1 cellular context compared by ENCODE assay signal in genomic region chr5:177516601-177517568, GRCh38.
TF ChIP-seq lines count a peak whose summit lies in the region.

Gene DDX41 (minus strand): TSS chr5:177516961. CDS start chr5:177516945, 16 bp downstream.

TF ChIP-seq in K562, 482 proteins besides CTCF, POLR2A, EP300 and RAD21 (continued from another document and continues in another):
- TF ChIP-seq ZBTB17 (CRISPR knock-in tag; IDR thresholded peaks at IDR 0.05) (peak; percentile 89), POU5F1 (IDR thresholded peaks at IDR 0.05; ENCODE audit: borderline replicate concordance, low read depth, low read length, partially characterized antibody) (peak; percentile 85), ZBTB40 (IDR thresholded peaks at IDR 0.05) (peak; percentile 59; the same call in 1 of the 2 replicates), ZBTB40 (CRISPR knock-in tag; IDR thresholded peaks at IDR 0.05) (no peak), VEZF1 (CRISPR knock-in tag; IDR thresholded peaks at IDR 0.05) (peak; percentile 59; the same call in 1 of the 2 replicates), POLR2AphosphoS2 (IDR thresholded peaks at IDR 0.05; ENCODE audit: low read length) (no peak), ZNF778 (CRISPR knock-in tag; IDR thresholded peaks at IDR 0.05) (no peak), IRF9 (tag; IDR thresholded peaks at IDR 0.05) (no peak), HOMEZ (CRISPR knock-in tag; IDR thresholded peaks at IDR 0.05) (no peak), SRF (CRISPR knock-in tag; IDR thresholded peaks at IDR 0.05) (peak; percentile 13 to 57; a peak in 1 of 4 replicates), USF2 (CRISPR knock-in tag; IDR thresholded peaks at IDR 0.05) (no peak), PATZ1 (CRISPR knock-in tag; IDR thresholded peaks at IDR 0.05; ENCODE audit: borderline replicate concordance) (no peak), ZBTB7A (IDR thresholded peaks at IDR 0.05; ENCODE audit: borderline replicate concordance, control insufficient read depth, low read depth, low read length) (peak; percentile 41; the same call in 1 of the 2 replicates), TOE1 (IDR thresholded peaks at IDR 0.05; ENCODE audit: borderline replicate concordance) (peak; percentile 91), TOE1 (CRISPR knock-in tag; IDR thresholded peaks at IDR 0.05; ENCODE audit: borderline replicate concordance, low read depth) (no peak), DDX20 (tag; IDR thresholded peaks at IDR 0.05; ENCODE audit: low read depth) (no peak), TARDBP (IDR thresholded peaks at IDR 0.05) (0 out of 2 replicates have a peak, but pooled peaks have one; percentile 43), MXI1 (IDR thresholded peaks at IDR 0.05; ENCODE audit: low read depth, low read length) (no peak), KLF16 (IDR thresholded peaks at IDR 0.05) (peak; percentile 85), OTX1 (CRISPR knock-in tag; IDR thresholded peaks at IDR 0.05) (peak; percentile 32; the same call in 1 of the 2 replicates), TCF15 (CRISPR knock-in tag; IDR thresholded peaks at IDR 0.05) (no peak), SFPQ (IDR thresholded peaks at IDR 0.05; ENCODE audit: low read depth, low read length) (no peak), HDAC2 (IDR thresholded peaks at IDR 0.05) (peak; percentile 89), NEUROD1 (IDR thresholded peaks at IDR 0.05; ENCODE audit: borderline replicate concordance, low read depth, low read length, partially characterized antibody) (peak; percentile 72), TRIM24 (IDR thresholded peaks at IDR 0.05) (peak in 1 of 2 experiments; percentile 68; a peak in 2 of 4 replicates), E2F8 (IDR thresholded peaks at IDR 0.05; ENCODE audit: low read depth, partially characterized antibody) (peak; percentile 56), PRMT5 (CRISPR knock-in tag; IDR thresholded peaks at IDR 0.05) (no peak), NR0B1 (IDR thresholded peaks at IDR 0.05; ENCODE audit: partially characterized antibody) (no peak), NR2C2 (CRISPR knock-in tag; IDR thresholded peaks at IDR 0.05) (peak; percentile 64), NR2C2 (tag; IDR thresholded peaks at IDR 0.05) (peak; percentile 93), ZNF24 (IDR thresholded peaks at IDR 0.05) (peak; percentile 14; the same call in 1 of the 2 replicates), NFIC (IDR thresholded peaks at IDR 0.05) (peak; percentile 80), POLR3A (IDR thresholded peaks at IDR 0.05; ENCODE audit: borderline replicate concordance, extremely low read depth, insufficient read depth, insufficient read length) (no peak)
